Comparison of ENCODE assay signal across 29 cellular contexts in genomic region chr3:189512824-189513223, GRCh38.
DNase-seq lines count a peak whose midpoint lies in the region; FAIRE-seq and TF ChIP-seq lines count a peak whose summit lies in the region.
"Had no signal": no experiment of that assay in that cellular context is flagged by ENCODE, and none has a peak within 500 bp of the region (broad histone marks: within the 10 kb centered on the region; RNA-seq: fewer than 3 reads in every experiment).

No MANE protein-coding gene starts in this region.

- TF ChIP-seq CTCF in colonic mucosa (IDR thresholded peaks at IDR 0.05) = no peak
- no peak for TF ChIP-seq CTCF in glutamatergic neuron (IDR thresholded peaks at IDR 0.05; ENCODE audit: partially characterized antibody, unreplicated experiment)

- no peak overlapping the region for H3K4me3 Mint-ChIP-seq in activated CD4-positive, alpha-beta T cell treated with anti-CD3 and anti-CD28 coated beads, Interleukin-2, amount 10 ng/mL, durations not matched to agents 7 days and 5 days
- no peak overlapping the region for H3K4me3 Mint-ChIP-seq in glutamatergic neuron (ENCODE audit: unreplicated experiment)
- H3K4me3 Mint-ChIP-seq: activated naive CD8-positive, alpha-beta T cell treated with anti-CD3 and anti-CD28 coated beads for 36 hours; naive thymus-derived CD4-positive, alpha-beta T cell; stimulated activated effector memory CD8-positive, alpha-beta T cell treated with anti-CD3 and anti-CD28 coated beads, Interleukin-12 subunit alpha, Interleukin-12 subunit beta, amount 100 ng/mL, for 72 hours; T-helper 2 cell treated with Interferon-gamma antibody and Interleukin-4, amounts not matched to agents 5 μg/mL and 100 μg/mL, for 36 hours had no signal

- intact Hi-C loops in colonic mucosa (cut with DNase I) = loop anchor here (10.0 kb wide), 2 partner anchors 238 to 432 kb away; no protein-coding TSS in a partner anchor

- peak overlapping the region; percentile 9 for H3K27ac ChIP-seq in colonic mucosa
- H3K27ac ChIP-seq in mucosa of rectum (ENCODE audit: low read depth in 2 of 2, low read length in 2 of 2) = peak overlapping the region; percentile 71 to 73
- H3K27ac ChIP-seq: ascending aorta, BLaER1, uterus, WERI-Rb-1 had no signal

- CTCF ChIA-PET in activated CD4-positive, alpha-beta T cell treated with anti-CD3 and anti-CD28 coated beads, Interleukin-2, amount 10 ng/mL, durations not matched to agents 7 days and 5 days (lab: Charles Lee) = interaction anchor here (0.6 to 1.3 kb wide), 4 partner anchors 14 to 1767 kb away, joined by 3 read pairs; no protein-coding TSS in a partner anchor

- peak; percentile 56 for FAIRE-seq in GM12891 (lab: Jason Lieb, UNC)
- FAIRE-seq: endothelial cell of umbilical vein, GM12878 had no signal

- POLR2A ChIA-PET in activated CD4-positive, alpha-beta T cell treated with anti-CD3 and anti-CD28 coated beads, Interleukin-2, amount 10 ng/mL, durations not matched to agents 7 days and 5 days (lab: Charles Lee) = no interaction called here

- no peaks in the 10 kb centered on the region for H3K36me3 ChIP-seq in colonic mucosa
- no peaks in the 10 kb centered on the region for H3K36me3 ChIP-seq in mucosa of rectum (ENCODE audit: control insufficient read depth in 2 of 2, insufficient read depth in 2 of 2, low read length in 2 of 2)
- H3K36me3 ChIP-seq: ascending aorta, BLaER1, uterus, WERI-Rb-1 had no signal

- H3K9me3 ChIP-seq in colonic mucosa = no peaks in the 10 kb centered on the region
- H3K9me3 ChIP-seq in mucosa of rectum (ENCODE audit: control insufficient read depth in 2 of 2, low read length in 2 of 2) = no peaks in the 10 kb centered on the region
- H3K9me3 ChIP-seq: uterus had no signal

- no peak overlapping the region for H3K27ac Mint-ChIP-seq in activated CD4-positive, alpha-beta T cell treated with anti-CD3 and anti-CD28 coated beads, Interleukin-2, amount 10 ng/mL, durations not matched to agents 7 days and 5 days
- no peak overlapping the region for H3K27ac Mint-ChIP-seq in glutamatergic neuron (ENCODE audit: unreplicated experiment)
- H3K27ac Mint-ChIP-seq: activated naive CD8-positive, alpha-beta T cell treated with anti-CD3 and anti-CD28 coated beads for 36 hours; activated T-helper 2 cell treated with anti-CD3 and anti-CD28 coated beads, Interferon-gamma antibody, Interleukin-2, Interleukin-4, amounts not matched to agents 10 μg/mL and 5 μg/mL and 100 μg/mL, durations not matched to agents 14 hours and 24 hours and 36 hours; stimulated activated effector memory CD8-positive, alpha-beta T cell treated with anti-CD3 and anti-CD28 coated beads, Interleukin-12 subunit alpha, Interleukin-12 subunit beta, amount 100 ng/mL, for 72 hours; T-helper 2 cell treated with Interferon-gamma antibody and Interleukin-4, amounts not matched to agents 5 μg/mL and 100 μg/mL, for 36 hours had no signal

- H3K4me1 ChIP-seq in colonic mucosa = no peaks in the 10 kb centered on the region
- H3K4me1 ChIP-seq in mucosa of rectum (ENCODE audit: control insufficient read depth in 2 of 2, insufficient read depth in 2 of 2, low read length in 2 of 2) = peaks cover 5 to 8% of the 10 kb centered on the region in 2 donors
- H3K4me1 ChIP-seq: ascending aorta, BLaER1, uterus had no signal

- H3K4me1 Mint-ChIP-seq in activated CD4-positive, alpha-beta T cell treated with anti-CD3 and anti-CD28 coated beads, Interleukin-2, amount 10 ng/mL, durations not matched to agents 7 days and 5 days = no peaks in the 10 kb centered on the region
- no peaks in the 10 kb centered on the region for H3K4me1 Mint-ChIP-seq in glutamatergic neuron (ENCODE audit: low read depth, unreplicated experiment)

- no peak overlapping the region for H3K9ac ChIP-seq in colonic mucosa (ENCODE audit: low read depth in 2 of 2, low read length in 2 of 2)
- H3K9ac ChIP-seq in mucosa of rectum (ENCODE audit: low read depth in 1 of 2, low read length in 2 of 2) = no peak overlapping the region
- H3K9ac ChIP-seq: BLaER1 had no signal

- no peaks in the 10 kb centered on the region for H3K36me3 Mint-ChIP-seq in activated CD4-positive, alpha-beta T cell treated with anti-CD3 and anti-CD28 coated beads, Interleukin-2, amount 10 ng/mL, durations not matched to agents 7 days and 5 days (ENCODE audit: low read depth)
- H3K36me3 Mint-ChIP-seq in glutamatergic neuron (ENCODE audit: unreplicated experiment) = no peaks in the 10 kb centered on the region
- H3K36me3 Mint-ChIP-seq: stimulated activated effector memory CD8-positive, alpha-beta T cell treated with anti-CD3 and anti-CD28 coated beads, Interleukin-12 subunit alpha, Interleukin-12 subunit beta, amount 100 ng/mL, for 72 hours had no signal

- no peak for TF ChIP-seq POLR2A in GM12891 (IDR thresholded peaks at IDR 0.05; ENCODE audit: low read depth, low read length)

- H3K9me3 Mint-ChIP-seq in activated CD4-positive, alpha-beta T cell treated with anti-CD3 and anti-CD28 coated beads, Interleukin-2, amount 10 ng/mL, durations not matched to agents 7 days and 5 days = peaks cover 3% of the 10 kb centered on the region
- no peaks in the 10 kb centered on the region for H3K9me3 Mint-ChIP-seq in glutamatergic neuron (ENCODE audit: unreplicated experiment)
- H3K9me3 Mint-ChIP-seq: activated naive CD8-positive, alpha-beta T cell treated with anti-CD3 and anti-CD28 coated beads for 36 hours had no signal

- no peaks in the 10 kb centered on the region for H3K27me3 Mint-ChIP-seq in activated CD4-positive, alpha-beta T cell treated with anti-CD3 and anti-CD28 coated beads, Interleukin-2, amount 10 ng/mL, durations not matched to agents 7 days and 5 days
- H3K27me3 Mint-ChIP-seq in glutamatergic neuron (ENCODE audit: unreplicated experiment) = peaks cover 2% of the 10 kb centered on the region
- H3K27me3 Mint-ChIP-seq: activated naive CD8-positive, alpha-beta T cell treated with anti-CD3 and anti-CD28 coated beads for 36 hours had no signal

- H3K4me3 ChIP-seq in colonic mucosa (no peak overlapping the region), mucosa of rectum (ENCODE audit: low read length in 2 of 2) (no peak overlapping the region)
- H3K4me3 ChIP-seq: ascending aorta, BLaER1, GM12878, uterus had no signal

- H3K27me3 ChIP-seq in colonic mucosa (no peaks in the 10 kb centered on the region), mucosa of rectum (ENCODE audit: control insufficient read depth in 2 of 2, insufficient read depth in 2 of 2, low read length in 2 of 2) (no peaks in the 10 kb centered on the region)
- H3K27me3 ChIP-seq: ascending aorta, BLaER1, uterus had no signal

- no peak for DNase-seq in GM12891 (ENCODE audit: insufficient read length, low spot score)
- DNase-seq in NOMO-1 treated with DMSO at 0.1 percent for 48 hours (lab: John Stamatoyannopoulos, UW; ENCODE audit: unreplicated experiment) = peak; percentile 46
- no peak for DNase-seq in colonic mucosa
- no peak for DNase-seq in NCI-H2029 (lab: John Stamatoyannopoulos, UW)
- DNase-seq in activated CD4-positive, alpha-beta T cell treated with anti-CD3 and anti-CD28 coated beads, Interleukin-2, amount 10 ng/mL, durations not matched to agents 7 days and 5 days = no peak
- no peak for DNase-seq in HT-29 (ENCODE audit: low spot score)
- DNase-seq in glutamatergic neuron = no peak
- DNase-seq: ACHN; activated CD8-positive, alpha-beta memory T cell treated with anti-CD3 and anti-CD28 coated beads, Interleukin-2, amount 50 U/mL, for 4 hours; activated naive CD8-positive, alpha-beta T cell treated with anti-CD3 and anti-CD28 coated beads for 36 hours; central memory CD4-positive, alpha-beta T cell; dermis blood vessel endothelial cell; mesendoderm; MM.1S; naive thymus-derived CD4-positive, alpha-beta T cell; NCI-H2107; NK-92 treated with Interleukin-12 subunit alpha and Interleukin-12 subunit beta, amount 100 ng/mL, for 24 hours; RPMI8226; substantia nigra; uterus; WERI-Rb-1 had no signal

TF ChIP-seq in GM12891, 5 proteins besides CTCF, POLR2A, EP300 and RAD21:
- no peak for TF ChIP-seq POLR2AphosphoS5 (IDR thresholded peaks at IDR 0.05; ENCODE audit: low read depth, low read length)
- no peak for TF ChIP-seq TAF1 (IDR thresholded peaks at IDR 0.05; ENCODE audit: low read depth, low read length)
- TF ChIP-seq PAX5 (IDR thresholded peaks at IDR 0.05; ENCODE audit: insufficient read depth, low read length, severe bottlenecking) = no peak
- TF ChIP-seq POU2F2 (IDR thresholded peaks at IDR 0.05; ENCODE audit: low read depth, low read length) = no peak
- TF ChIP-seq SPI1 (IDR thresholded peaks at IDR 0.05; ENCODE audit: low read depth, low read length) = no peak
